In the genomic region with DNA sequence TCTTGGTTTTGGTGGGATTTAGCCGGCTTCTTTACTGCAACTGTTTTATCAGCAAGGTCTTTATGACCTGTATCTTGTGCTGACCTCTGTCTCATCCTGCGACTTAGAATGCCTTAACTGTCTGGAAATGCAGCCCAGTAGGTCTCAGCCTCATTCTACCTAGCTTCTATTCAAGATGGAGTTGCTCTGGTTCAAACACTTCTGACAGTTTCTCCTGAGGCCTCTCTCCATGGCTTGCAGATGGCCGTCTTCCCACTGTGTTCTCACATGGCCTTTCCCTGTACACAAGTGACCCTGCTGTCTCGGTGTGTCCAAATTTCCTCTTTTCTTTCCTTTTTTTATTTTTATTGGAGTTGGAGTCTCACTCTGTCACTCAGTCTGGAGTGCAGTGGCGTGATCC, we compare ENCODE assay signal across 9 cellular contexts. TPM values are rescaled to one million over a fixed set of nuclear protein-coding genes. Genes with fewer than 3 reads are reported as not detected.
"Had no signal": no experiment of that assay in that cellular context is flagged by ENCODE, and none has a peak within 500 bp of the region (broad histone marks: within the 10 kb centered on the region; RNA-seq: fewer than 3 reads in every experiment).

No MANE protein-coding gene starts in this region.

- H3K4me2 ChIP-seq: GM23338 had no signal

- ATAC-seq: GM23338, HCT116 had no signal

- DNase-seq: H7, HFFc6, IMR-90, KBM-7 had no signal

- H3K4me1 ChIP-seq: HAP-1 had no signal

- H3K9me3 ChIP-seq: HAP-1 had no signal

- H3K4me3 ChIP-seq: GM23338, HAP-1 had no signal

- H3K36me3 ChIP-seq: HAP-1 had no signal

RNA-seq across cellular contexts. Expression of a gene that starts 4.2 kb away (rescaled TPM):
- total RNA-seq: HFFc6, IMR-90 had no signal
- polyA plus RNA-seq: IMR-90 had no signal

RNA-seq across cellular contexts. Expression of a gene that starts 38.1 kb away (rescaled TPM):
- total RNA-seq: H4, HFFc6, HT-29, IMR-90 had no signal
- polyA plus RNA-seq: IMR-90 had no signal

RNA-seq across cellular contexts. Expression of a gene that starts 46.0 kb away (rescaled TPM):
- total RNA-seq: H4, HFFc6, HT-29, IMR-90 had no signal
- polyA plus RNA-seq: GM23338, IMR-90 had no signal
